ENCODE assay signal across 2 cellular contexts in genomic region chr16:30722443-30722842, GRCh38.
TF ChIP-seq lines count a peak whose summit lies in the region.

No MANE protein-coding gene starts in this region.

TF ChIP-seq in A549, 52 proteins besides CTCF, POLR2A, EP300 and RAD21:
- TF ChIP-seq E2F6 (IDR thresholded peaks at IDR 0.05; ENCODE audit: borderline replicate concordance, low read depth), result no peak

TF ChIP-seq in HepG2, 621 proteins besides CTCF, POLR2A, EP300 and RAD21 (continues in another document):
- TF ChIP-seq ZNF333 (CRISPR knock-in tag; IDR thresholded peaks at IDR 0.05; ENCODE audit: borderline replicate concordance), result no peak
- TF ChIP-seq ISL2 (CRISPR knock-in tag; IDR thresholded peaks at IDR 0.05), result no peak
- TF ChIP-seq RBFOX2 (IDR thresholded peaks at IDR 0.05; ENCODE audit: low read depth, low read length), result 0 out of 2 replicates have a peak, but pooled peaks have one; percentile 40
- TF ChIP-seq SNAPC5 (CRISPR knock-in tag; IDR thresholded peaks at IDR 0.05; ENCODE audit: borderline replicate concordance), result no peak
- TF ChIP-seq SALL2 (CRISPR knock-in tag; IDR thresholded peaks at IDR 0.05), result no peak
- TF ChIP-seq FOXA1 (IDR thresholded peaks at IDR 0.05), result no peak
- no peak for TF ChIP-seq FOXA1 (CRISPR knock-in tag; IDR thresholded peaks at IDR 0.05)
- TF ChIP-seq RELA (CRISPR knock-in tag; IDR thresholded peaks at IDR 0.05), result no peak
- no peak for TF ChIP-seq KMT2A (CRISPR knock-in tag; IDR thresholded peaks at IDR 0.05)
- no peak for TF ChIP-seq ZFP62 (CRISPR knock-in tag; IDR thresholded peaks at IDR 0.05)
- no peak for TF ChIP-seq JARID2 (CRISPR knock-in tag; IDR thresholded peaks at IDR 0.05; ENCODE audit: insufficient replicate concordance)
- TF ChIP-seq SP140L (CRISPR knock-in tag; IDR thresholded peaks at IDR 0.05; ENCODE audit: borderline replicate concordance), result no peak
- no peak for TF ChIP-seq RARG (CRISPR knock-in tag; IDR thresholded peaks at IDR 0.05; ENCODE audit: low read depth)
- TF ChIP-seq ZNF549 (CRISPR knock-in tag; IDR thresholded peaks at IDR 0.05), result no peak
- TF ChIP-seq KDM2A (CRISPR knock-in tag; IDR thresholded peaks at IDR 0.05; ENCODE audit: borderline replicate concordance, low read depth), result no peak
- no peak for TF ChIP-seq RBM22 (optimal IDR thresholded peaks at IDR 0.05; ENCODE audit: low read length)
- TF ChIP-seq PHF5A (CRISPR knock-in tag; IDR thresholded peaks at IDR 0.05; ENCODE audit: low read depth, unreplicated experiment), result no peak
- TF ChIP-seq LRRFIP1 (CRISPR knock-in tag; conservative IDR thresholded peaks at IDR 0.05), result no peak
- peak; percentile 74 for TF ChIP-seq STAG1 (CRISPR knock-in tag; IDR thresholded peaks at IDR 0.05)
- no peak for TF ChIP-seq ETS1 (CRISPR knock-in tag; IDR thresholded peaks at IDR 0.05)
- no peak for TF ChIP-seq ZNF296 (CRISPR knock-in tag; conservative IDR thresholded peaks at IDR 0.05)
- no peak for TF ChIP-seq ZNF512 (CRISPR knock-in tag; IDR thresholded peaks at IDR 0.05)
- TF ChIP-seq SOX5 (CRISPR knock-in tag; IDR thresholded peaks at IDR 0.05; ENCODE audit: borderline replicate concordance), result no peak
- no peak for TF ChIP-seq MAFF (IDR thresholded peaks at IDR 0.05; ENCODE audit: low read depth, low read length)
- no peak for TF ChIP-seq NR1H2 (CRISPR knock-in tag; IDR thresholded peaks at IDR 0.05; ENCODE audit: borderline replicate concordance, low read depth)
- no peak for TF ChIP-seq ZFP82 (CRISPR knock-in tag; IDR thresholded peaks at IDR 0.05; ENCODE audit: borderline replicate concordance)
- no peak for TF ChIP-seq E2F5 (CRISPR knock-in tag; conservative IDR thresholded peaks at IDR 0.05)
- peak; percentile 54 for TF ChIP-seq AGO2 (optimal IDR thresholded peaks at IDR 0.05; ENCODE audit: low read depth, low read length)
- TF ChIP-seq ZNF792 (CRISPR knock-in tag; IDR thresholded peaks at IDR 0.05), result no peak
- TF ChIP-seq SP2 (CRISPR knock-in tag; IDR thresholded peaks at IDR 0.05), result no peak
- no peak for TF ChIP-seq ZNF142 (CRISPR knock-in tag; IDR thresholded peaks at IDR 0.05)
- TF ChIP-seq BORCS8-MEF2B (CRISPR knock-in tag; IDR thresholded peaks at IDR 0.05), result no peak
- TF ChIP-seq GATA4 (IDR thresholded peaks at IDR 0.05; ENCODE audit: borderline replicate concordance, low read depth), result no peak
- 0 out of 2 replicates have a peak, but pooled peaks have one; percentile 33 for TF ChIP-seq MYC (CRISPR knock-in tag; IDR thresholded peaks at IDR 0.05; ENCODE audit: borderline replicate concordance)
- TF ChIP-seq E2F1 (CRISPR knock-in tag; IDR thresholded peaks at IDR 0.05), result no peak
- no peak for TF ChIP-seq ZMAT5 (CRISPR knock-in tag; IDR thresholded peaks at IDR 0.05; ENCODE audit: borderline replicate concordance, low read depth)
- TF ChIP-seq ZNF446 (CRISPR knock-in tag; IDR thresholded peaks at IDR 0.05), result no peak
- no peak for TF ChIP-seq MTA1 (CRISPR knock-in tag; IDR thresholded peaks at IDR 0.05; ENCODE audit: borderline replicate concordance)
- no peak for TF ChIP-seq TRIM24 (CRISPR knock-in tag; IDR thresholded peaks at IDR 0.05)
- TF ChIP-seq NR2F6 (IDR thresholded peaks at IDR 0.05), result no peak
- 0 out of 2 replicates have a peak, but pooled peaks have one; percentile 18 for TF ChIP-seq NR2F6 (CRISPR knock-in tag; IDR thresholded peaks at IDR 0.05)
- TF ChIP-seq TEAD3 (CRISPR knock-in tag; optimal IDR thresholded peaks at IDR 0.05; ENCODE audit: borderline replicate concordance), result no peak
- no peak for TF ChIP-seq ZNF670 (CRISPR knock-in tag; IDR thresholded peaks at IDR 0.05; ENCODE audit: borderline replicate concordance)
- no peak for TF ChIP-seq ZNF225 (CRISPR knock-in tag; IDR thresholded peaks at IDR 0.05)
- TF ChIP-seq POLR2AphosphoS5 (IDR thresholded peaks at IDR 0.05; ENCODE audit: low read depth, low read length), result no peak
- TF ChIP-seq ZFP36 (IDR thresholded peaks at IDR 0.05; ENCODE audit: borderline replicate concordance, low read depth, low read length, partially characterized antibody), result no peak
- TF ChIP-seq ZNF652 (CRISPR knock-in tag; IDR thresholded peaks at IDR 0.05; ENCODE audit: borderline replicate concordance, low read depth), result no peak
- no peak for TF ChIP-seq DDIT3 (CRISPR knock-in tag; IDR thresholded peaks at IDR 0.05)
- TF ChIP-seq ZFP91 (CRISPR knock-in tag; IDR thresholded peaks at IDR 0.05; ENCODE audit: borderline replicate concordance), result no peak
- TF ChIP-seq ZFX (CRISPR knock-in tag; IDR thresholded peaks at IDR 0.05; ENCODE audit: low read depth), result 0 out of 2 replicates have a peak, but pooled peaks have one; percentile 40
- peak; percentile 28 for TF ChIP-seq HNRNPLL (IDR thresholded peaks at IDR 0.05; ENCODE audit: low read depth, low read length, poor library complexity, severe bottlenecking)
